ENCODE assay signal across 26 cellular contexts in the genomic region with DNA sequence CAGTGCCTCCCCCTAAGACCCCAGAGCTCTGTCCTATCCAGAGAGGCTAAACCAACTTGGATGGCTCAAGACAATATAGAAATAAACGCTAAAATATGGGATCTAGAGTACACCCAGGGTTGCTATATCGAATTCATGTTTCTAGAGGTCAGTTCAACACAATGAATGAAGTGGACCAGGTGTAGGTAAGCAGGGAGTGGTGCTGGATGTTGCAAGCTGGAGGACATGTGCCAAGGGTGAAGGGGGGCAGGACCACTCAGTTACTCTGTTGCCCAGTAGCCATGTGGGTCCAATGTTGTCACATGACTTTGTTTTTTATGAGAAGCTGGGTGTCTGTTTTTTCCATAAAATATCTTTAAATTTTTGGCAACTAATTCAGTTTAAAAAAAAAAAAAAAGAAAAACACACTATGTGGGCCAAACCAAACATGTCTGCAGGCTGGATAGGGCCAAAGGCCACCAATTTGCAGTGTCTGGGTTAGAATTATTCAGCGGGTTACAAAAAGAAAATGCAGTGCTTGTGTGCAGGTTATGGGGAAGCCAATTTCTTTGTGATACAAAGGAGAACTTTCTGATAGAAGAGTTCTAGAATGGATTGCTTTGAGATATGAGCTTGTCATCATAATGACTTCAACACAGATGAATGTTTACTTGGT. TPM values are rescaled to one million over a fixed set of nuclear protein-coding genes. Genes with fewer than 3 reads are reported as not detected.
DNase-seq lines count a peak whose midpoint lies in the region; ATAC-seq, FAIRE-seq and TF ChIP-seq lines count a peak whose summit lies in the region.
"Had no signal": no experiment of that assay in that cellular context is flagged by ENCODE, and none has a peak within 500 bp of the region (broad histone marks: within the 10 kb centered on the region; RNA-seq: fewer than 3 reads in every experiment).

No MANE protein-coding gene starts in this region.

- no peak overlapping the region for H3K9ac ChIP-seq in K562 (ENCODE audit: insufficient read depth in 1 of 2, low read depth in 2 of 2, low read length in 2 of 2)
- H3K9ac ChIP-seq: BLaER1, GM23248 had no signal

- CTCF ChIA-PET in K562 (lab: Yijun Ruan, JAX; ENCODE audit: low intra/inter-chr PET ratio) = no interaction called here
- CTCF ChIA-PET in naive thymus-derived CD4-positive, alpha-beta T cell (lab: Charles Lee) = no interaction called here

- no peak overlapping the region for H3K4me3 ChIP-seq in K562
- H3K4me3 ChIP-seq in cardiac fibroblast (replicated peaks in 1 of 2; ENCODE audit: low read depth in 2 of 2, low read length in 2 of 2) = no peak overlapping the region
- H3K4me3 ChIP-seq in pancreas = no peak overlapping the region
- H3K4me3 ChIP-seq in naive thymus-derived CD4-positive, alpha-beta T cell (ENCODE audit: low read length) = no peak overlapping the region
- H3K4me3 ChIP-seq in hepatocyte = no peak overlapping the region
- no peak overlapping the region for H3K4me3 ChIP-seq in esophagus squamous epithelium
- H3K4me3 ChIP-seq: BLaER1, GM12878, GM23248, HAP-1, SJSA1 had no signal

- FAIRE-seq in K562 (lab: Jason Lieb, UNC) (no peak), pancreas (lab: Jason Lieb, UNC) (no peak)
- FAIRE-seq: GM12878 had no signal

- no TSS peak for BruUV-seq in K562 (replicated peaks; lab: Mats Ljungman, UMichigan)

- no peaks in the 10 kb centered on the region for H4K20me1 ChIP-seq in K562 (replicated peaks; ENCODE audit: control insufficient read depth, insufficient read depth, low read length)
- H4K20me1 ChIP-seq in hepatocyte (ENCODE audit: insufficient read depth, poor library complexity, severe bottlenecking) = peaks cover 36% of the 10 kb centered on the region

- intact Hi-C loops in K562 (cut with micrococcal nuclease) (no loop called here), pancreas (cut with DNase I) (loop anchor here in 1 of 3 donors (10.0 kb wide), 1 partner anchor 46 kb away; no protein-coding TSS in a partner anchor), esophagus squamous epithelium (cut with DNase I) (no loop called here)
- intact Hi-C loops in naive thymus-derived CD4-positive, alpha-beta T cell (cut with micrococcal nuclease) = loop anchor here in 1 of 2 donors (10.0 kb wide), 1 partner anchor 586 kb away; no protein-coding TSS in a partner anchor

- in situ Hi-C loops in K562 (cut with MboI) = no loop called here

- POLR2A ChIA-PET in K562 (lab: Yijun Ruan, JAX) = interaction anchor here (1.0 to 1.1 kb wide), 2 partner anchors 28 to 482 kb away, joined by 3 read pairs; no protein-coding TSS in a partner anchor
- POLR2A ChIA-PET in naive thymus-derived CD4-positive, alpha-beta T cell (lab: Charles Lee) = interaction anchor here (0.6 kb wide), 1 partner anchor 108 kb away, joined by 4 read pairs; no protein-coding TSS in a partner anchor

- no peaks in the 10 kb centered on the region for H3K9me3 Mint-ChIP-seq in naive thymus-derived CD4-positive, alpha-beta T cell
- H3K9me3 Mint-ChIP-seq: CD4-positive, alpha-beta T cell had no signal

- H3K36me3 ChIP-seq in K562 (ENCODE audit: control insufficient read depth, insufficient read depth, low read length) (no peaks in the 10 kb centered on the region), pancreas (no peaks in the 10 kb centered on the region), hepatocyte (replicated peaks; ENCODE audit: insufficient read depth, low read depth) (no peaks in the 10 kb centered on the region), esophagus squamous epithelium (no peaks in the 10 kb centered on the region)
- no peaks in the 10 kb centered on the region for H3K36me3 ChIP-seq in naive thymus-derived CD4-positive, alpha-beta T cell (ENCODE audit: control insufficient read depth in 2 of 3, insufficient read depth in 3 of 3, low read length in 3 of 3)
- H3K36me3 ChIP-seq: BLaER1, HAP-1, SJSA1 had no signal

- DNase-seq in K562 (ENCODE audit: extremely low read depth in 1 of 4, low spot score in 3 of 4) (no peak), cardiac fibroblast (ENCODE audit: low read depth in 2 of 2) (peak; percentile 22 to 38), left lobe of liver (ENCODE audit: low spot score) (peak; percentile 60), pancreas (peak in 1 of 6 donors; percentile 12), hepatocyte (ENCODE audit: low spot score) (no peak), esophagus squamous epithelium (lab: John Stamatoyannopoulos, UW) (no peak)
- DNase-seq in naive thymus-derived CD4-positive, alpha-beta T cell = no peak
- no peak for DNase-seq in activated CD4-positive, alpha-beta T cell treated with anti-CD3 and anti-CD28 coated beads for 4 hours
- DNase-seq: Caco-2; CD4-positive, alpha-beta T cell; DND-41; GM23248; Karpas-422; NCI-H1694; NCI-H2081; NCI-H2171; NCI-H345; NCI-H524; NCI-H82; OCI-M1 had no signal

- TF ChIP-seq POLR2A in K562 (conservative IDR thresholded peaks at IDR 0.05) (no peak), esophagus squamous epithelium (IDR thresholded peaks at IDR 0.05) (no peak)

- H3K36me3 Mint-ChIP-seq in naive thymus-derived CD4-positive, alpha-beta T cell = peaks cover 0 to under 1% (median 0%) of the 10 kb centered on the region in 5 donors
- H3K36me3 Mint-ChIP-seq: IgD-negative memory B cell had no signal

- no peak overlapping the region for H3K27ac ChIP-seq in K562 (ENCODE audit: extremely low read depth, low read depth, low read length)
- no peak overlapping the region for H3K27ac ChIP-seq in pancreas
- no peak overlapping the region for H3K27ac ChIP-seq in naive thymus-derived CD4-positive, alpha-beta T cell (ENCODE audit: low read depth, low read length)
- H3K27ac ChIP-seq in hepatocyte = no peak overlapping the region
- H3K27ac ChIP-seq in esophagus squamous epithelium = no peak overlapping the region
- H3K27ac ChIP-seq: BLaER1, GM23248, SJSA1 had no signal

- H3K4me2 ChIP-seq in K562 (ENCODE audit: insufficient read depth, low read length) (no peak overlapping the region), hepatocyte (no peak overlapping the region)
- H3K4me2 ChIP-seq: BLaER1 had no signal

- H3K27me3 ChIP-seq in K562 (ENCODE audit: control insufficient read depth in 2 of 2, insufficient read depth in 2 of 2, low read length in 2 of 2) (peaks cover 0 to 3% of the 10 kb centered on the region in 2 experiments; a peak in 2 of 5 replicates), pancreas (no peaks in the 10 kb centered on the region), hepatocyte (no peaks in the 10 kb centered on the region), esophagus squamous epithelium (no peaks in the 10 kb centered on the region)
- no peaks in the 10 kb centered on the region for H3K27me3 ChIP-seq in naive thymus-derived CD4-positive, alpha-beta T cell (ENCODE audit: control insufficient read depth in 2 of 2, insufficient read depth in 2 of 2, low read length in 2 of 2)
- H3K27me3 ChIP-seq: BLaER1 had no signal

- no peak for TF ChIP-seq RAD21 in K562 (CRISPR knock-in tag; conservative IDR thresholded peaks at IDR 0.05 in 1 of 2, IDR thresholded peaks at IDR 0.05 in 1 of 2)

- no peaks in the 10 kb centered on the region for H3K79me2 ChIP-seq in K562 (ENCODE audit: control insufficient read depth, insufficient read depth, low read length)
- peaks cover 96% of the 10 kb centered on the region for H3K79me2 ChIP-seq in hepatocyte

- no peaks in the 10 kb centered on the region for H3K9me1 ChIP-seq in K562 (ENCODE audit: control insufficient read depth, insufficient read depth, low read length)

- H3K4me3 Mint-ChIP-seq in naive thymus-derived CD4-positive, alpha-beta T cell = no peak overlapping the region
- H3K4me3 Mint-ChIP-seq: CD4-positive, alpha-beta T cell; IgD-negative memory B cell had no signal

- H3K4me1 ChIP-seq in K562 (replicated peaks in 1 of 2; ENCODE audit: control insufficient read depth in 2 of 2, insufficient read depth in 2 of 2, low read length in 2 of 2) = no peaks in the 10 kb centered on the region
- H3K4me1 ChIP-seq in pancreas = peaks cover 31 to 78% (median 53%) of the 10 kb centered on the region in 3 donors
- H3K4me1 ChIP-seq in naive thymus-derived CD4-positive, alpha-beta T cell (ENCODE audit: control insufficient read depth in 2 of 2, insufficient read depth in 2 of 2, low read length in 2 of 2) = no peaks in the 10 kb centered on the region
- H3K4me1 ChIP-seq in hepatocyte (ENCODE audit: insufficient read depth) = peaks cover 78% of the 10 kb centered on the region
- peaks cover 0 to 83% (median 25%) of the 10 kb centered on the region in 3 donors for H3K4me1 ChIP-seq in esophagus squamous epithelium
- H3K4me1 ChIP-seq: SJSA1 had no signal

- peak overlapping the region in 1 of 9 donors; percentile 42 for H3K27ac Mint-ChIP-seq in naive thymus-derived CD4-positive, alpha-beta T cell
- H3K27ac Mint-ChIP-seq: CD4-positive, alpha-beta T cell had no signal

- TF ChIP-seq EP300 in K562 (IDR thresholded peaks at IDR 0.05; ENCODE audit: low read length) = no peak

- H3K27me3 Mint-ChIP-seq in naive thymus-derived CD4-positive, alpha-beta T cell = peaks cover 0 to 11% (median 0%) of the 10 kb centered on the region in 5 donors
- H3K27me3 Mint-ChIP-seq: CD4-positive, alpha-beta T cell had no signal

- ATAC-seq in K562 (no peak), left lobe of liver (peak; percentile 87), pancreas (peak in 3 of 4 donors; percentile 34 to 49 (median 49))
- ATAC-seq in naive thymus-derived CD4-positive, alpha-beta T cell = no peak
- ATAC-seq: GM12878, Right ventricle myocardium inferior had no signal

- no peaks in the 10 kb centered on the region for H3K9me2 ChIP-seq in hepatocyte (replicated peaks; ENCODE audit: insufficient read depth)

- WGBS in K562 (ENCODE audit: insufficient coverage, low coverage, missing lambda C conversion rate) = 2% methylated on average over 3 of the region's 3 CpGs
- 46 to 56% methylated on average over 3 of the region's 3 CpGs for WGBS in pancreas, 2 donors
- WGBS in hepatocyte (ENCODE audit: low lambda C conversion rate, missing lambda C conversion rate) = 94% methylated on average over 3 of the region's 3 CpGs
- 63 to 85% methylated on average over 3 of the region's 3 CpGs for WGBS in esophagus squamous epithelium, 2 donors

- peaks cover 0 to 54% (median 10%) of the 10 kb centered on the region in 7 donors for H3K4me1 Mint-ChIP-seq in naive thymus-derived CD4-positive, alpha-beta T cell

- H3K9me3 ChIP-seq in K562 (replicated peaks; ENCODE audit: control insufficient read depth, insufficient read depth, low read depth, low read length) (no peaks in the 10 kb centered on the region), pancreas (no peaks in the 10 kb centered on the region), hepatocyte (ENCODE audit: low read depth) (no peaks in the 10 kb centered on the region), esophagus squamous epithelium (no peaks in the 10 kb centered on the region)
- H3K9me3 ChIP-seq in naive thymus-derived CD4-positive, alpha-beta T cell (ENCODE audit: control insufficient read depth in 2 of 3, low read length in 3 of 3) = no peaks in the 10 kb centered on the region
- H3K9me3 ChIP-seq: BLaER1, Caco-2, HAP-1, SJSA1 had no signal

- TF ChIP-seq CTCF in K562 (IDR thresholded peaks at IDR 0.05 in 2 of 3, conservative IDR thresholded peaks at IDR 0.05 in 1 of 3; ENCODE audit: insufficient read depth in 2 of 3, low read depth in 1 of 3, low read length in 3 of 3) (no peak), cardiac fibroblast (IDR thresholded peaks at IDR 0.05; ENCODE audit: low read depth, low read length) (no peak), pancreas (IDR thresholded peaks at IDR 0.05) (no peak), hepatocyte (IDR thresholded peaks at IDR 0.05; ENCODE audit: poor library complexity) (no peak), esophagus squamous epithelium (IDR thresholded peaks at IDR 0.05) (no peak)

- H2AFZ ChIP-seq in K562 (ENCODE audit: low read depth, low read length) = no peak overlapping the region
- no peak overlapping the region for H2AFZ ChIP-seq in hepatocyte
- H2AFZ ChIP-seq: GM23248 had no signal

RNA-seq across cellular contexts. Expression of a gene that starts 8.8 kb away (rescaled TPM):
- not detected in 2 replicates for total RNA-seq in K562 (2011; cell fraction: chromatin; rRNA removed; ENCODE audit: low replicate concordance)
- total RNA-seq in K562 (2011; cell fraction: nucleolus; rRNA removed) = not detected in 2 replicates
- not detected in 2 replicates for total RNA-seq in K562 (2011; cell fraction: nucleoplasm; rRNA removed)
- total RNA-seq in K562 (2014; rRNA removed) (not detected in 2 replicates), K562 (2014; rRNA removed; fragmentation: Illumina TruSeq; extraction: Trizol) (not detected in 2 replicates), K562 (2015; rRNA removed; fragmentation: Illumina TruSeq; extraction: Trizol) (not detected in 2 replicates), K562 (2021) (0.04 and 0.07 TPM in 2 replicates), left lobe of liver (1.0 TPM), pancreas (1 to 10 TPM; 4.0 to 7.1 (median 5.5) TPM), hepatocyte (35.1 and 39.7 TPM in 2 replicates), esophagus squamous epithelium (10 to 100 TPM in 1 of 4 donors, 1 to 10 TPM in 3; 1.9 to 14.5 (median 4.1) TPM)
- polyA plus RNA-seq in K562 (2011; rRNA removed) (not detected in 2 replicates), K562 (2014; fragmentation: Illumina TruSeq; extraction: Trizol) (not detected in 2 replicates), K562 (2014; fragmentation: Nextera tagmentation; extraction: Ambion mirVana) (not detected), K562 (2014; rRNA removed) (not detected in 2 replicates), pancreas (1 to 10 TPM; 2.9 to 3.0 TPM), hepatocyte (16.7 and 23.8 TPM in 2 replicates)
- polyA plus RNA-seq in K562 (2011; cell fraction: cytosol; rRNA removed) = 0.03 TPM in 1 of 2 replicates, not detected in the other
- polyA plus RNA-seq in K562 (2011; cell fraction: nucleus; rRNA removed) = not detected in 2 replicates
- polyA plus RNA-seq in K562 (2012) = not detected in 2 replicates
- not detected in 2 replicates for polyA minus RNA-seq in K562 (2011; rRNA and poly(A)+ RNA removed)
- polyA minus RNA-seq in K562 (2011; cell fraction: cytosol; rRNA and poly(A)+ RNA removed) = not detected in 2 replicates
- polyA minus RNA-seq in K562 (2011; cell fraction: nucleus; rRNA and poly(A)+ RNA removed) = not detected in 2 replicates
- 1 to 10 TPM in 4 of 5 experiments, under 1 TPM in 1; 0.15 to 9.0 (median 3.4) TPM for total RNA-seq in naive thymus-derived CD4-positive, alpha-beta T cell
- 1 to 10 TPM; 2.4 to 5.5 TPM for polyA plus RNA-seq in naive thymus-derived CD4-positive, alpha-beta T cell
- polyA plus RNA-seq: GM12878 had no signal

Comparison
In these comparisons a context has a peak if more than half of its experiments do, and no peak if none do; other contexts are left out.
1. ATAC-seq: peak in left lobe of liver (single experiment) and pancreas (3 of 4); none in K562 (single experiment) and naive thymus-derived CD4-positive, alpha-beta T cell (single experiment).
2. DNase-seq: peak in cardiac fibroblast (2 of 2) and left lobe of liver (single experiment); none in K562 (0 of 4), naive thymus-derived CD4-positive, alpha-beta T cell (0 of 9), hepatocyte (single experiment), activated CD4-positive, alpha-beta T cell treated with anti-CD3 and anti-CD28 coated beads for 4 hours (0 of 2) and esophagus squamous epithelium (single experiment).